17 cellular contexts compared by ENCODE assay signal in the genomic region with DNA sequence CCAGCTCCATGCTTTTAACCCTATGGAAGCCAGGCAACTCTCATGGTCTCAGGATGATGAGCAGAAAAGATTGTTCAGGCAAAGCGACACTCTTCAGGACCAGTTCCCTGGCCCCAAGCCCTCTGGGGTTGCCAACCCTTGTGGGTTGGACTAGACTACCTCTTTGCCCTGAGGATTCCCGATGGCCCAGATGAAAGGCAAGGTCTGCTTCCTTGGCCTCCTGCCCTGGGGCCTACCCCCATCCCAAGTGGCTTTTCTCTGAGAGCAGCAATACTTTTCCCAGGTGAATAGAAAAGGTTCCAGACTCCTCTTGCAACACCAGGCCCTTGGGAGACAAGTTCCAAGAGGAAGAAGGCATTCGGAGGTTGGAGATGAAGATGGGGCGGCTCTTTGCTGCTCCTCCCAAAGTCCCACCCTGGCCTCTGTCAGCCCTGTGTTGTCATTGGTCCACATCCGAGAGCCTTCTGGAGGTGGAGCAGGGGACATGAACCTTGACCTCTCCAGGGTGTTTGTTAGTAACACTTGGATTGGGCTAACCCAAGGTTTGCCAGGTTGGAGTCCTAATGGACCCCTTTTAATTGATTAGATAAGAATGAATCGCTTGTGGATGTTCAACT.
DNase-seq lines count a peak whose midpoint lies in the region; ATAC-seq and TF ChIP-seq lines count a peak whose summit lies in the region.
"Had no signal": no experiment of that assay in that cellular context is flagged by ENCODE, and none has a peak within 500 bp of the region (broad histone marks: within the 10 kb centered on the region; RNA-seq: fewer than 3 reads in every experiment).

No MANE protein-coding gene starts in this region.

- peak overlapping the region; percentile 23; the same call in 1 of the 2 replicates for H3K4me3 ChIP-seq in Karpas-422 (ENCODE audit: low read length)
- H3K4me3 ChIP-seq in breast epithelium: no peak overlapping the region
- no peak overlapping the region for H3K4me3 ChIP-seq in stomach smooth muscle (ENCODE audit: low read length in 2 of 2)
- H3K4me3 ChIP-seq: colonic mucosa, SK-N-MC, testis had no signal

- no peak for ATAC-seq in HG03159 (IDR thresholded peaks at IDR 0.05; ENCODE audit: unreplicated experiment)
- ATAC-seq: activated CD8-positive, alpha-beta memory T cell treated with anti-CD3 and anti-CD28 coated beads, Interleukin-2, amount 10 ng/mL, durations not matched to agents 7 days and 5 days had no signal

- H3K36me3 ChIP-seq in Karpas-422 (ENCODE audit: insufficient read depth, low read length) (peaks cover 59% of the 10 kb centered on the region), breast epithelium (no peaks in the 10 kb centered on the region), stomach smooth muscle (ENCODE audit: control insufficient read depth in 2 of 2, insufficient read depth in 2 of 2, low read length in 2 of 2) (peaks cover 27 to 28% of the 10 kb centered on the region in 2 donors)
- H3K36me3 ChIP-seq: colonic mucosa had no signal

- peak overlapping the region; percentile 60 for H3K4me2 ChIP-seq in Karpas-422 (ENCODE audit: low read depth, low read length, poor library complexity, severe bottlenecking)

- no peak for TF ChIP-seq POLR2A in breast epithelium (IDR thresholded peaks at IDR 0.05)

- H3K9me3 ChIP-seq in Karpas-422 (ENCODE audit: low read length): no peaks in the 10 kb centered on the region
- H3K9me3 ChIP-seq in breast epithelium: no peaks in the 10 kb centered on the region
- no peaks in the 10 kb centered on the region for H3K9me3 ChIP-seq in stomach smooth muscle (ENCODE audit: control insufficient read depth in 2 of 2, low read length in 2 of 2)
- H3K9me3 ChIP-seq: colonic mucosa, testis had no signal

- peak overlapping the region; percentile 97 for H3K27ac ChIP-seq in Karpas-422 (ENCODE audit: low read length)
- H3K27ac ChIP-seq in breast epithelium: peak overlapping the region; percentile 84 to 90
- peak overlapping the region; percentile 88 for H3K27ac ChIP-seq in stomach smooth muscle (ENCODE audit: low read length)
- H3K27ac ChIP-seq: SK-N-MC had no signal

- in situ Hi-C loops in GM13976 (cut with MboI; ENCODE audit: low sequenced_read_pairs, unreplicated experiment): loop anchor here (5.0 kb wide), 1 partner anchor 204 kb away; a partner anchor contains a TSS

- intact Hi-C loops in breast epithelium (cut with DNase I; ENCODE audit: low total_unique reads): loop anchor here (5.0 kb wide), 1 partner anchor 204 kb away; a partner anchor contains a TSS

- H2AFZ ChIP-seq in Karpas-422 (ENCODE audit: low read length): no peak overlapping the region

- no peak for TF ChIP-seq CTCF in breast epithelium (IDR thresholded peaks at IDR 0.05)
- TF ChIP-seq CTCF in GM13976 (IDR thresholded peaks at IDR 0.05; ENCODE audit: borderline replicate concordance, control extremely low read depth, extremely low read depth, insufficient read depth, missing control alignments): no peak

- H3K27me3 ChIP-seq in Karpas-422 (ENCODE audit: low read length): no peaks in the 10 kb centered on the region
- H3K27me3 ChIP-seq in breast epithelium: no peaks in the 10 kb centered on the region
- H3K27me3 ChIP-seq in stomach smooth muscle (ENCODE audit: control insufficient read depth in 1 of 2, insufficient read depth in 2 of 2, low read length in 2 of 2): no peaks in the 10 kb centered on the region
- H3K27me3 ChIP-seq: colonic mucosa, testis had no signal

- no peaks in the 10 kb centered on the region for H4K20me1 ChIP-seq in Karpas-422 (ENCODE audit: insufficient read depth, low read depth, low read length)

- no peaks in the 10 kb centered on the region for H3K9me2 ChIP-seq in Karpas-422 (replicated peaks; ENCODE audit: insufficient read depth, low read length)

- H3K9ac ChIP-seq in Karpas-422 (ENCODE audit: low read length) (peak overlapping the region; percentile 50), stomach smooth muscle (ENCODE audit: low read length in 2 of 2) (peak overlapping the region in 1 of 2 donors; percentile 76)

- H3K79me2 ChIP-seq in Karpas-422 (ENCODE audit: low read length): peaks cover 7% of the 10 kb centered on the region; the same call in 1 of the 2 replicates

- DNase-seq in Karpas-422: no peak
- DNase-seq in breast epithelium (ENCODE audit: low spot score in 2 of 2): no peak
- peak; percentile 49 for DNase-seq in mesenteric fat pad (ENCODE audit: low spot score)
- no peak for DNase-seq in GM13976 (ENCODE audit: low spot score)
- DNase-seq in NCI-H1417 treated with DMSO at 0.1 percent for 48 hours (lab: John Stamatoyannopoulos, UW): no peak
- no peak for DNase-seq in DMS79 treated with DMSO at 0.1 percent for 48 hours (lab: John Stamatoyannopoulos, UW)
- DNase-seq: activated CD8-positive, alpha-beta memory T cell treated with anti-CD3 and anti-CD28 coated beads, Interleukin-2, amount 10 ng/mL, durations not matched to agents 7 days and 5 days; activated effector memory CD4-positive, alpha-beta T cell treated with anti-CD3 and anti-CD28 coated beads, Interleukin-2, amount 50 U/mL, for 16 hours; C1 segment of cervical spinal cord; colonic mucosa; GF-D8; NCI-H526; stimulated activated CD4-positive, alpha-beta T cell treated with anti-CD3 and anti-CD28 coated beads, Interleukin-4, amount 100 ng/mL, for 1 hour; testis had no signal

- H3K4me1 ChIP-seq in Karpas-422 (ENCODE audit: low read length) (peaks cover 86% of the 10 kb centered on the region), breast epithelium (peaks cover 0 to 4% of the 10 kb centered on the region in 2 donors), stomach smooth muscle (ENCODE audit: control insufficient read depth, insufficient read depth, low read length) (peaks cover 55% of the 10 kb centered on the region)
